8 cellular contexts compared by ENCODE assay signal in genomic region chr7:22356010-22356854, GRCh38. TPM values are rescaled to one million over a fixed set of nuclear protein-coding genes. Genes with fewer than 3 reads are reported as not detected.
DNase-seq lines count a peak whose midpoint lies in the region; ATAC-seq and TF ChIP-seq lines count a peak whose summit lies in the region.

No MANE protein-coding gene starts in this region.

- peaks cover 37 to 45% of the 10 kb centered on the region in 2 donors for H3K27me3 Mint-ChIP-seq in CD8-positive, alpha-beta memory T cell
- H3K27me3 Mint-ChIP-seq in chondrocyte (ENCODE audit: low read depth): peaks cover 18% of the 10 kb centered on the region

- peaks cover 5 to 18% (median 9%) of the 10 kb centered on the region in 5 donors for H3K9me3 Mint-ChIP-seq in CD8-positive, alpha-beta memory T cell
- H3K9me3 Mint-ChIP-seq in chondrocyte (ENCODE audit: low read depth): peaks cover 20% of the 10 kb centered on the region

- CTCF ChIA-PET in CD8-positive, alpha-beta memory T cell (lab: Charles Lee): no interaction called here

- ATAC-seq in GM19324 (IDR thresholded peaks at IDR 0.05; ENCODE audit: low FRiP score, unreplicated experiment) (peak; percentile 11), HG02973 (IDR thresholded peaks at IDR 0.05; ENCODE audit: unreplicated experiment) (no peak)

- H3K27me3 ChIP-seq in CD8-positive, alpha-beta memory T cell (ENCODE audit: insufficient read depth, low read length, poor library complexity, severe bottlenecking): no peaks in the 10 kb centered on the region
- no peaks in the 10 kb centered on the region for H3K27me3 ChIP-seq in KMS-11 (ENCODE audit: insufficient read depth, low read depth)
- no peaks in the 10 kb centered on the region for H3K27me3 ChIP-seq in muscle layer of duodenum (ENCODE audit: low read depth, low read length)

- H4K20me1 ChIP-seq in KMS-11 (ENCODE audit: insufficient read depth): no peaks in the 10 kb centered on the region

- no peaks in the 10 kb centered on the region for H3K36me3 ChIP-seq in CD8-positive, alpha-beta memory T cell (ENCODE audit: insufficient read depth, low read length)
- no peaks in the 10 kb centered on the region for H3K36me3 ChIP-seq in KMS-11 (ENCODE audit: insufficient read depth)
- no peaks in the 10 kb centered on the region for H3K36me3 ChIP-seq in muscle layer of duodenum (ENCODE audit: control insufficient read depth in 1 of 2, insufficient read depth in 2 of 2, low read length in 2 of 2)

- H3K4me2 ChIP-seq in KMS-11: peak overlapping the region; percentile 86

- H3K36me3 Mint-ChIP-seq in CD8-positive, alpha-beta memory T cell: peaks cover 0 to 7% (median 0%) of the 10 kb centered on the region in 3 donors
- H3K36me3 Mint-ChIP-seq in chondrocyte (ENCODE audit: low read depth): peaks cover 2% of the 10 kb centered on the region

- peaks cover 41% of the 10 kb centered on the region; the same call in 1 of the 2 replicates for H3K79me2 ChIP-seq in KMS-11 (ENCODE audit: insufficient read depth, low read depth)

- H3K9me3 ChIP-seq in CD8-positive, alpha-beta memory T cell (ENCODE audit: low read length): no peaks in the 10 kb centered on the region
- H3K9me3 ChIP-seq in muscle layer of duodenum (ENCODE audit: control insufficient read depth in 1 of 2, low read length in 2 of 2): peaks cover 0 to 9% of the 10 kb centered on the region in 2 donors

- no peak for TF ChIP-seq CTCF in KMS-11 (conservative IDR thresholded peaks at IDR 0.05; ENCODE audit: low read depth, low read length)
- no peak for TF ChIP-seq CTCF in chondrocyte (IDR thresholded peaks at IDR 0.05)

- H3K9ac ChIP-seq in KMS-11: peak overlapping the region; percentile 48; the same call in 1 of the 2 replicates

- H3K4me1 Mint-ChIP-seq in CD8-positive, alpha-beta memory T cell: peaks cover 11 to 13% (median 13%) of the 10 kb centered on the region in 3 donors
- H3K4me1 Mint-ChIP-seq in chondrocyte (ENCODE audit: low read depth): peaks cover 15% of the 10 kb centered on the region

- no peak overlapping the region for H3K4me3 ChIP-seq in CD8-positive, alpha-beta memory T cell (ENCODE audit: low read length)
- no peak overlapping the region for H3K4me3 ChIP-seq in KMS-11 (IDR thresholded peaks at IDR 0.05; ENCODE audit: insufficient read depth, low read depth, low read length)
- peak overlapping the region; percentile 31 to 50 for H3K4me3 ChIP-seq in muscle layer of duodenum (ENCODE audit: low read depth in 1 of 2, low read length in 2 of 2)

- peak overlapping the region; percentile 20 to 70 (median 39) for H3K4me3 Mint-ChIP-seq in CD8-positive, alpha-beta memory T cell
- peak overlapping the region; percentile 26 for H3K4me3 Mint-ChIP-seq in chondrocyte (ENCODE audit: unreplicated experiment)

- H3K27ac Mint-ChIP-seq in CD8-positive, alpha-beta memory T cell: no peak overlapping the region
- no peak overlapping the region for H3K27ac Mint-ChIP-seq in chondrocyte (ENCODE audit: unreplicated experiment)

- H3K27ac ChIP-seq in CD8-positive, alpha-beta memory T cell (ENCODE audit: low read depth, low read length): no peak overlapping the region
- H3K27ac ChIP-seq in KMS-11 (no peak overlapping the region), muscle layer of duodenum (ENCODE audit: low read length) (no peak overlapping the region)

- POLR2A ChIA-PET in CD8-positive, alpha-beta memory T cell (lab: Charles Lee): no interaction called here

- H2AFZ ChIP-seq in KMS-11 (ENCODE audit: low read depth): peak overlapping the region; percentile 63

- DNase-seq in CD8-positive, alpha-beta memory T cell: no peak
- DNase-seq in chondrocyte (ENCODE audit: low spot score): no peak
- no peak for DNase-seq in inferior parietal cortex (ENCODE audit: extremely low spot score)
- DNase-seq in activated CD4-positive, CD25-positive, alpha-beta regulatory T cell (lab: John Stamatoyannopoulos, UW): no peak

- H3K4me1 ChIP-seq in CD8-positive, alpha-beta memory T cell (ENCODE audit: insufficient read depth, low read length): no peaks in the 10 kb centered on the region
- peaks cover 26% of the 10 kb centered on the region for H3K4me1 ChIP-seq in KMS-11 (ENCODE audit: low read depth, poor library complexity, severe bottlenecking)
- peaks cover 0 to 3% of the 10 kb centered on the region in 2 donors for H3K4me1 ChIP-seq in muscle layer of duodenum (ENCODE audit: control insufficient read depth in 1 of 2, insufficient read depth in 2 of 2, low read length in 2 of 2)

RNA-seq across cellular contexts. Expression of gene RAPGEF5, which starts 0.7 kb away (rescaled TPM):
- total RNA-seq in CD8-positive, alpha-beta memory T cell: under 1 TPM; 0.13 to 0.50 TPM
- 0.86 TPM for polyA plus RNA-seq in CD8-positive, alpha-beta memory T cell
- total RNA-seq in chondrocyte: 0.53 to 2.2 TPM (median 1.9 TPM) in 3 replicates

Comparison
In these comparisons a context has a peak if more than half of its experiments do, and no peak if none do; other contexts are left out.
1. H3K4me3 ChIP-seq: peak in muscle layer of duodenum (2 of 2); none in CD8-positive, alpha-beta memory T cell (single experiment) and KMS-11 (single experiment).